35 cellular contexts compared by ENCODE assay signal in genomic region chr11:7528514-7529049, GRCh38. TPM values are rescaled to one million over a fixed set of nuclear protein-coding genes. Genes with fewer than 3 reads are reported as not detected.
A peak's percentile ranks its signal among the peaks of the same experiment; 100 is the strongest.
DNase-seq lines count a peak whose midpoint lies in the region; ATAC-seq and TF ChIP-seq lines count a peak whose summit lies in the region.
"Had no signal": no experiment of that assay in that cellular context is flagged by ENCODE, and none has a peak within 500 bp of the region (broad histone marks: within the 10 kb centered on the region; RNA-seq: fewer than 3 reads in every experiment).

No MANE protein-coding gene starts in this region.

- no peak for TF ChIP-seq CTCF in spleen (IDR thresholded peaks at IDR 0.05 in 8 of 11, conservative IDR thresholded peaks at IDR 0.05 in 3 of 11)

- no peaks in the 10 kb centered on the region for H3K36me3 ChIP-seq in spleen
- H3K36me3 ChIP-seq: ascending aorta, cardiac muscle cell, gastrocnemius medialis, left lung, MG63, sigmoid colon, SJSA1, thoracic aorta had no signal

- H3K27ac Mint-ChIP-seq in activated CD4-positive, alpha-beta T cell treated with anti-CD3 and anti-CD28 coated beads for 36 hours: peak overlapping the region; percentile 0
- no peak overlapping the region for H3K27ac Mint-ChIP-seq in activated CD4-positive, alpha-beta T cell treated with anti-CD3 and anti-CD28 coated beads, Interleukin-2, amount 10 ng/mL, durations not matched to agents 24 days and 14 days
- peak overlapping the region; percentile 96 for H3K27ac Mint-ChIP-seq in T-helper 17 cell
- peak overlapping the region in 9 of 10 donors; percentile 12 to 94 (median 84) for H3K27ac Mint-ChIP-seq in naive thymus-derived CD8-positive, alpha-beta T cell
- H3K27ac Mint-ChIP-seq: endodermal cell had no signal

- H3K4me3 Mint-ChIP-seq in activated CD4-positive, alpha-beta T cell treated with anti-CD3 and anti-CD28 coated beads for 36 hours: no peak overlapping the region
- no peak overlapping the region for H3K4me3 Mint-ChIP-seq in activated CD4-positive, alpha-beta T cell treated with anti-CD3 and anti-CD28 coated beads, Interleukin-2, amount 10 ng/mL, durations not matched to agents 24 days and 14 days
- H3K4me3 Mint-ChIP-seq in T-helper 17 cell: peak overlapping the region; percentile 53
- peak overlapping the region in 9 of 10 donors; percentile 7 to 69 (median 43) for H3K4me3 Mint-ChIP-seq in naive thymus-derived CD8-positive, alpha-beta T cell
- H3K4me3 Mint-ChIP-seq: activated T-cell treated with anti-CD3 and anti-CD28 coated beads, Interleukin-2, amount 50 U/mL, for 4 hours; endodermal cell had no signal

- H3K4me1 Mint-ChIP-seq in activated CD4-positive, alpha-beta T cell treated with anti-CD3 and anti-CD28 coated beads for 36 hours: peaks cover 79% of the 10 kb centered on the region
- H3K4me1 Mint-ChIP-seq in activated CD4-positive, alpha-beta T cell treated with anti-CD3 and anti-CD28 coated beads, Interleukin-2, amount 10 ng/mL, durations not matched to agents 24 days and 14 days: peaks cover 35% of the 10 kb centered on the region
- peaks cover 57% of the 10 kb centered on the region for H3K4me1 Mint-ChIP-seq in T-helper 17 cell
- H3K4me1 Mint-ChIP-seq in naive thymus-derived CD8-positive, alpha-beta T cell: peaks cover 32 to 77% (median 60%) of the 10 kb centered on the region in 4 donors
- H3K4me1 Mint-ChIP-seq: endodermal cell had no signal

- H3K9me3 ChIP-seq in T-helper 17 cell (ENCODE audit: control insufficient read depth, low read length, poor library complexity, severe bottlenecking): no peaks in the 10 kb centered on the region
- no peaks in the 10 kb centered on the region for H3K9me3 ChIP-seq in spleen
- H3K9me3 ChIP-seq: ascending aorta, gastrocnemius medialis, left lung, MG63, psoas muscle, sigmoid colon, SJSA1, thoracic aorta had no signal

- DNase-seq in activated CD4-positive, alpha-beta T cell treated with anti-CD3 and anti-CD28 coated beads for 36 hours: no peak
- DNase-seq in activated CD4-positive, alpha-beta T cell treated with anti-CD3 and anti-CD28 coated beads, Interleukin-2, amount 10 ng/mL, durations not matched to agents 24 days and 14 days: no peak
- DNase-seq in T-helper 17 cell (no peak), spleen (no peak)
- no peak for DNase-seq in naive thymus-derived CD8-positive, alpha-beta T cell
- DNase-seq in activated CD4-positive, CD25-positive, alpha-beta regulatory T cell (lab: John Stamatoyannopoulos, UW): no peak
- DNase-seq: activated CD4-positive, CD25-positive, alpha-beta regulatory T cell treated with anti-CD3 and anti-CD28 coated beads, Interleukin-2, amount 50 U/mL, for 72 hours; activated T-cell treated with anti-CD3 and anti-CD28 coated beads, Interleukin-2, amount 50 U/mL, for 4 hours; DMS 273 treated with DMSO at 0.1 percent for 48 hours; EL; endodermal cell; gastrocnemius medialis; KBM-7; left lung; MG63; NCI-H2029; NCI-H226; NCI-H748 treated with DMSO at 0.1 percent for 48 hours; nucleus accumbens; psoas muscle; RPMI8226; sigmoid colon; stimulated activated naive CD8-positive, alpha-beta T cell treated with anti-CD3 and anti-CD28 coated beads, Interleukin-15, Interleukin-2, amounts not matched to agents 100 U/mL and 50 U/mL, for 24 hours had no signal

- peaks cover 1 to 54% (median 34%) of the 10 kb centered on the region in 6 donors for H3K4me1 ChIP-seq in spleen
- H3K4me1 ChIP-seq: SJSA1 had no signal

- H3K27ac ChIP-seq in spleen: no peak overlapping the region
- H3K27ac ChIP-seq: 22Rv1, ascending aorta, cardiac muscle cell, gastrocnemius medialis, hepatocyte, left lung, psoas muscle, sigmoid colon, SJSA1, thoracic aorta had no signal

- WGBS in spleen, 5 donors: 88 to 90% (median 89%) methylated on average over 4 of the region's 4 CpGs

- POLR2A ChIA-PET in activated CD4-positive, alpha-beta T cell treated with anti-CD3 and anti-CD28 coated beads for 36 hours (lab: Charles Lee): no interaction called here
- POLR2A ChIA-PET in naive thymus-derived CD8-positive, alpha-beta T cell (lab: Charles Lee): interaction anchor here (0.7 to 1.3 kb wide), 4 partner anchors 13 to 58 kb away, joined by 3 to 6 read pairs (median 3); partner anchors contain the start of gene PPFIBP2

- H3K27me3 Mint-ChIP-seq in activated CD4-positive, alpha-beta T cell treated with anti-CD3 and anti-CD28 coated beads for 36 hours: no peaks in the 10 kb centered on the region
- peaks cover 1% of the 10 kb centered on the region for H3K27me3 Mint-ChIP-seq in activated CD4-positive, alpha-beta T cell treated with anti-CD3 and anti-CD28 coated beads, Interleukin-2, amount 10 ng/mL, durations not matched to agents 24 days and 14 days
- H3K27me3 Mint-ChIP-seq in T-helper 17 cell: no peaks in the 10 kb centered on the region
- H3K27me3 Mint-ChIP-seq in naive thymus-derived CD8-positive, alpha-beta T cell: no peaks in the 10 kb centered on the region

- CTCF ChIA-PET in activated CD4-positive, alpha-beta T cell treated with anti-CD3 and anti-CD28 coated beads for 36 hours (lab: Charles Lee): no interaction called here

- intact Hi-C loops in activated CD4-positive, alpha-beta T cell treated with anti-CD3 and anti-CD28 coated beads for 36 hours (cut with DNase I, micrococcal nuclease): no loop called here
- intact Hi-C loops in activated CD4-positive, alpha-beta T cell treated with anti-CD3 and anti-CD28 coated beads, Interleukin-2, amount 10 ng/mL, durations not matched to agents 24 days and 14 days (cut with micrococcal nuclease): no loop called here
- intact Hi-C loops in spleen (cut with DNase I; ENCODE audit: low total_unique reads): no loop called here

- no peak for ATAC-seq in activated CD4-positive, alpha-beta T cell treated with anti-CD3 and anti-CD28 coated beads for 36 hours
- ATAC-seq in GM18868 (IDR thresholded peaks at IDR 0.05; ENCODE audit: unreplicated experiment) (peak; percentile 46), T-helper 17 cell (no peak), GM21515 (IDR thresholded peaks at IDR 0.05; ENCODE audit: unreplicated experiment) (no peak)
- ATAC-seq in naive thymus-derived CD8-positive, alpha-beta T cell: no peak
- ATAC-seq: activated T-cell treated with anti-CD3 and anti-CD28 coated beads, Interleukin-2, amount 50 U/mL, for 4 hours; gastrocnemius medialis; left lung; psoas muscle; stimulated activated naive CD8-positive, alpha-beta T cell treated with anti-CD3 and anti-CD28 coated beads, Interleukin-15, Interleukin-2, amounts not matched to agents 100 U/mL and 50 U/mL, for 24 hours had no signal

- peaks cover 0 to 43% (median 0%) of the 10 kb centered on the region in 7 donors for H3K27me3 ChIP-seq in spleen (replicated peaks in 1 of 7)
- H3K27me3 ChIP-seq: ascending aorta, cardiac muscle cell, gastrocnemius medialis, hepatocyte, left lung, MG63, sigmoid colon, SJSA1 had no signal

- no peak for TF ChIP-seq POLR2A in spleen (IDR thresholded peaks at IDR 0.05)

- no peaks in the 10 kb centered on the region for H3K36me3 Mint-ChIP-seq in activated CD4-positive, alpha-beta T cell treated with anti-CD3 and anti-CD28 coated beads for 36 hours (ENCODE audit: low read depth)
- H3K36me3 Mint-ChIP-seq in activated CD4-positive, alpha-beta T cell treated with anti-CD3 and anti-CD28 coated beads, Interleukin-2, amount 10 ng/mL, durations not matched to agents 24 days and 14 days (ENCODE audit: low read depth): no peaks in the 10 kb centered on the region
- peaks cover 4% of the 10 kb centered on the region for H3K36me3 Mint-ChIP-seq in T-helper 17 cell (ENCODE audit: low read depth)
- H3K36me3 Mint-ChIP-seq in naive thymus-derived CD8-positive, alpha-beta T cell: peaks cover 0 to 2% (median 1%) of the 10 kb centered on the region in 3 donors

- H3K4me3 ChIP-seq in spleen: no peak overlapping the region
- H3K4me3 ChIP-seq: ascending aorta, cardiac muscle cell, gastrocnemius medialis, hepatocyte, left lung, MG63, psoas muscle, sigmoid colon, SJSA1, thoracic aorta had no signal

- H3K9me3 Mint-ChIP-seq in activated CD4-positive, alpha-beta T cell treated with anti-CD3 and anti-CD28 coated beads for 36 hours (ENCODE audit: low read depth): no peaks in the 10 kb centered on the region
- peaks cover 3% of the 10 kb centered on the region for H3K9me3 Mint-ChIP-seq in activated CD4-positive, alpha-beta T cell treated with anti-CD3 and anti-CD28 coated beads, Interleukin-2, amount 10 ng/mL, durations not matched to agents 24 days and 14 days
- H3K9me3 Mint-ChIP-seq in naive thymus-derived CD8-positive, alpha-beta T cell: no peaks in the 10 kb centered on the region
- H3K9me3 Mint-ChIP-seq: activated T-cell treated with anti-CD3 and anti-CD28 coated beads, Interleukin-2, amount 50 U/mL, for 4 hours; endodermal cell had no signal

RNA-seq across cellular contexts. Expression of gene PPFIBP2, which starts 14.8 kb away (rescaled TPM):
- total RNA-seq in activated CD4-positive, alpha-beta T cell treated with anti-CD3 and anti-CD28 coated beads for 36 hours: 10 to 100 TPM in 1 of 2 experiments, 1 to 10 TPM in 1; 7.9 to 13.2 TPM
- total RNA-seq in activated CD4-positive, alpha-beta T cell treated with anti-CD3 and anti-CD28 coated beads, Interleukin-2, amount 10 ng/mL, durations not matched to agents 24 days and 14 days: 1.2 and 1.6 TPM in 2 replicates
- total RNA-seq in T-helper 17 cell (10 to 100 TPM; 26.2 to 40.6 TPM), spleen (10 to 100 TPM; 28.2 to 75.1 (median 41.4) TPM)
- 10 to 100 TPM; 82.6 to 88.0 TPM for total RNA-seq in naive thymus-derived CD8-positive, alpha-beta T cell
- 10 to 100 TPM in 1 of 3 donors, 1 to 10 TPM in 2; 2.6 to 32.2 (median 5.6) TPM for polyA plus RNA-seq in naive thymus-derived CD8-positive, alpha-beta T cell
- 10 to 100 TPM; 17.2 to 25.0 (median 18.1) TPM for polyA plus RNA-seq in spleen

RNA-seq across cellular contexts. Expression of gene OLFML1, which starts 43.3 kb away (rescaled TPM):
- total RNA-seq in activated CD4-positive, alpha-beta T cell treated with anti-CD3 and anti-CD28 coated beads for 36 hours: not detected
- total RNA-seq in activated CD4-positive, alpha-beta T cell treated with anti-CD3 and anti-CD28 coated beads, Interleukin-2, amount 10 ng/mL, durations not matched to agents 24 days and 14 days: not detected in 2 replicates
- total RNA-seq in T-helper 17 cell (not detected), spleen (10 to 100 TPM in 5 of 7 donors, 1 to 10 TPM in 2; 2.6 to 23.8 (median 10.7) TPM)
- total RNA-seq in naive thymus-derived CD8-positive, alpha-beta T cell: not detected
- polyA plus RNA-seq in naive thymus-derived CD8-positive, alpha-beta T cell: under 1 TPM in 2 of 3 donors, not detected in 1; 0.15 to 0.22 TPM
- 1 to 10 TPM; 2.6 to 3.1 (median 2.7) TPM for polyA plus RNA-seq in spleen
- total RNA-seq: activated CD8-positive, alpha-beta memory T cell treated with anti-CD3 and anti-CD28 coated beads for 36 hours; activated T-cell treated with anti-CD3 and anti-CD28 coated beads, Interleukin-2, amount 50 U/mL, for 4 hours; HT1080; myocyte; T-helper 1 cell treated with Interleukin-12 subunit alpha and Interleukin-12 subunit beta and Interleukin-4 antibody, amounts not matched to agents 30 ng/mL and 1 ng/mL, for 36 hours had no signal

Comparison
In these comparisons a context has a peak if more than half of its experiments do, and no peak if none do; other contexts are left out.
1. H3K4me3 Mint-ChIP-seq: peak in T-helper 17 cell (single experiment) and naive thymus-derived CD8-positive, alpha-beta T cell (9 of 10); none in activated CD4-positive, alpha-beta T cell treated with anti-CD3 and anti-CD28 coated beads for 36 hours (single experiment) and activated CD4-positive, alpha-beta T cell treated with anti-CD3 and anti-CD28 coated beads, Interleukin-2, amount 10 ng/mL, durations not matched to agents 24 days and 14 days (single experiment).